Comparison of ENCODE assay signal across 25 cellular contexts in genomic region chr4:183468210-183469095, GRCh38. TPM values are rescaled to one million over a fixed set of nuclear protein-coding genes. Genes with fewer than 3 reads are reported as not detected.
DNase-seq lines count a peak whose midpoint lies in the region; ATAC-seq, FAIRE-seq and TF ChIP-seq lines count a peak whose summit lies in the region.
"Had no signal": no experiment of that assay in that cellular context is flagged by ENCODE, and none has a peak within 500 bp of the region (broad histone marks: within the 10 kb centered on the region; RNA-seq: fewer than 3 reads in every experiment).

No MANE protein-coding gene starts in this region.

- no peak overlapping the region for H2BK120ac ChIP-seq in IMR-90 (ENCODE audit: low read depth, low read length)

- no peak for TF ChIP-seq POLR2A in IMR-90 (IDR thresholded peaks at IDR 0.05; ENCODE audit: low read depth, low read length)
- no peak for TF ChIP-seq POLR2A in lower leg skin (IDR thresholded peaks at IDR 0.05)
- no peak for TF ChIP-seq POLR2A in vagina (IDR thresholded peaks at IDR 0.05)

- FAIRE-seq in keratinocyte (lab: Jason Lieb, UNC), result peak; percentile 66
- FAIRE-seq: A204.1, small intestine had no signal

- TF ChIP-seq CTCF in IMR-90 (conservative IDR thresholded peaks at IDR 0.05; ENCODE audit: low read depth, low read length), result no peak
- TF ChIP-seq CTCF in cardiac fibroblast (IDR thresholded peaks at IDR 0.05; ENCODE audit: low read depth, low read length), result no peak
- no peak for TF ChIP-seq CTCF in keratinocyte (optimal IDR thresholded peaks at IDR 0.05 in 1 of 3, IDR thresholded peaks at IDR 0.05 in 1 of 3, conservative IDR thresholded peaks at IDR 0.05 in 1 of 3; ENCODE audit: extremely low read depth in 1 of 3, insufficient read depth in 2 of 3, low read length in 3 of 3)
- TF ChIP-seq CTCF in lower leg skin (IDR thresholded peaks at IDR 0.05), result no peak
- TF ChIP-seq CTCF in vagina (IDR thresholded peaks at IDR 0.05), result no peak

- no peak overlapping the region for H3K56ac ChIP-seq in IMR-90 (ENCODE audit: extremely low read depth, insufficient read depth, low read length)

- peak; percentile 65 for ATAC-seq in IMR-90 (ENCODE audit: low read depth)

- H3K4me3 ChIP-seq in IMR-90 (ENCODE audit: insufficient read depth, low read depth, low read length), result no peak overlapping the region
- no peak overlapping the region for H3K4me3 ChIP-seq in cardiac fibroblast (replicated peaks in 1 of 2; ENCODE audit: low read depth in 2 of 2, low read length in 2 of 2)
- peak overlapping the region in 1 of 3 experiments; percentile 10 for H3K4me3 ChIP-seq in keratinocyte (ENCODE audit: control insufficient read depth in 2 of 3, extremely low read depth in 1 of 3, insufficient read depth in 2 of 3, low read depth in 1 of 3, low read length in 3 of 3)
- H3K4me3 ChIP-seq in lower leg skin (ENCODE audit: low read depth, poor library complexity, severe bottlenecking), result no peak overlapping the region
- no peak overlapping the region for H3K4me3 ChIP-seq in vagina
- H3K4me3 ChIP-seq: stomach, upper lobe of left lung had no signal

- POLR2A ChIA-PET in IMR-90 (lab: Charles Lee; ENCODE audit: unreplicated experiment), result no interaction called here

- H2AK9ac ChIP-seq in IMR-90 (replicated peaks; ENCODE audit: low read depth, low read length, poor library complexity), result no peak overlapping the region

- H4K8ac ChIP-seq in IMR-90 (ENCODE audit: low read depth in 2 of 2, low read length in 2 of 2), result no peak overlapping the region

- intact Hi-C loops in IMR-90 (cut with micrococcal nuclease) (no loop called here), lower leg skin (cut with DNase I; ENCODE audit: low total_unique reads) (no loop called here), vagina (cut with DNase I) (no loop called here), head of caudate nucleus (cut with DNase I) (no loop called here)

- H2BK15ac ChIP-seq in IMR-90 (ENCODE audit: low read depth, low read length), result no peak overlapping the region

- no peak overlapping the region for H2AFZ ChIP-seq in IMR-90 (replicated peaks; ENCODE audit: low read length, poor library complexity)
- no peak overlapping the region for H2AFZ ChIP-seq in keratinocyte (ENCODE audit: control insufficient read depth, low read length)

- DNase-seq in A172 (ENCODE audit: low spot score) (peak; percentile 25), IMR-90 (peak; percentile 54), cardiac fibroblast (ENCODE audit: low read depth in 2 of 2) (peak; percentile 15 to 37), keratinocyte (ENCODE audit: low read depth, low spot score) (no peak), NCI-H1092 (lab: John Stamatoyannopoulos, UW) (no peak), lower leg skin (ENCODE audit: low spot score in 2 of 2) (no peak), vagina (ENCODE audit: extremely low spot score in 2 of 2) (no peak), head of caudate nucleus (no peak)
- DNase-seq: activated CD4-positive, alpha-beta T cell treated with anti-CD3 and anti-CD28 coated beads, Interleukin-2, amount 10 ng/mL, durations not matched to agents 7 days and 5 days; activated CD8-positive, alpha-beta memory T cell treated with anti-CD3 and anti-CD28 coated beads, Interleukin-2, amount 50 U/mL, for 4 hours; activated effector memory CD4-positive, alpha-beta T cell treated with Interleukin-2 at 50 U/mL for 16 hours; DMS 273 treated with DMSO at 0.1 percent for 48 hours; effector CD8-positive, alpha-beta T cell; hypothalamus; kidney glomerular epithelial cell; midbrain; NCI-H1930; nephron progenitor cell; SHP77; small intestine; stimulated activated CD4-positive, alpha-beta T cell treated with anti-CD3 and anti-CD28 coated beads, Interleukin-4, amount 100 ng/mL, for 1 hour; stomach; upper lobe of left lung had no signal

- no peaks in the 10 kb centered on the region; the same call in 1 of the 2 replicates for H4K20me1 ChIP-seq in IMR-90 (ENCODE audit: insufficient read depth, low read length)
- no peaks in the 10 kb centered on the region for H4K20me1 ChIP-seq in keratinocyte (ENCODE audit: control insufficient read depth, extremely low read depth, insufficient read depth, low read length)

- no peak overlapping the region for H3K4me2 ChIP-seq in IMR-90 (ENCODE audit: low read depth, low read length)
- peak overlapping the region; percentile 27 for H3K4me2 ChIP-seq in keratinocyte (ENCODE audit: control insufficient read depth, extremely low read depth, insufficient read depth, low read depth, low read length)

- no peak overlapping the region for H2BK20ac ChIP-seq in IMR-90 (ENCODE audit: low read depth, low read length)

- no TSS peak for BruUV-seq in IMR-90 (replicated peaks; lab: Mats Ljungman, UMichigan)

- no CpG with 5 or more reads among the region's 7 CpGs for WGBS in IMR-90 (ENCODE audit: extremely low coverage in 2 of 2, insufficient read length in 1 of 2), 2 experiments
- 68 to 71% methylated on average over 7 of the region's 7 CpGs for WGBS in lower leg skin, 2 donors

- no peaks in the 10 kb centered on the region for H3K9me3 ChIP-seq in IMR-90 (ENCODE audit: control insufficient read depth, insufficient read depth, low read length)
- no peaks in the 10 kb centered on the region for H3K9me3 ChIP-seq in keratinocyte (ENCODE audit: control insufficient read depth, low read depth, low read length)
- H3K9me3 ChIP-seq in vagina, result no peaks in the 10 kb centered on the region
- H3K9me3 ChIP-seq: stomach, upper lobe of left lung had no signal

- H2BK5ac ChIP-seq in IMR-90 (ENCODE audit: low read depth, low read length, poor library complexity, severe bottlenecking), result no peak overlapping the region

- H3K4me1 ChIP-seq in IMR-90 (ENCODE audit: control insufficient read depth, insufficient read depth, low read length) (peaks cover 2% of the 10 kb centered on the region), keratinocyte (ENCODE audit: control insufficient read depth, extremely low read depth, insufficient read depth, low read length) (peaks cover 24% of the 10 kb centered on the region), vagina (no peaks in the 10 kb centered on the region)

- no peak overlapping the region for H3K23ac ChIP-seq in IMR-90 (ENCODE audit: low read depth, low read length)

- H3K27ac ChIP-seq in IMR-90 (ENCODE audit: insufficient read depth, low read length) (no peak overlapping the region), keratinocyte (ENCODE audit: control insufficient read depth, insufficient read depth, low read length) (peak overlapping the region; percentile 88), vagina (no peak overlapping the region)
- H3K27ac ChIP-seq: HL-60, stomach, upper lobe of left lung had no signal

- no peak overlapping the region for H3K9ac ChIP-seq in IMR-90 (ENCODE audit: low read depth, low read length)
- H3K9ac ChIP-seq in keratinocyte (ENCODE audit: control insufficient read depth, extremely low read depth, insufficient read depth, low read length), result no peak overlapping the region

- no peak for TF ChIP-seq RAD21 in IMR-90 (IDR thresholded peaks at IDR 0.05; ENCODE audit: low read length)

- no peak overlapping the region for H2AK5ac ChIP-seq in IMR-90 (ENCODE audit: low read depth, low read length)

- no peak overlapping the region for H3K4ac ChIP-seq in IMR-90 (ENCODE audit: low read depth, low read length)

- no peaks in the 10 kb centered on the region for H3K9me1 ChIP-seq in IMR-90 (ENCODE audit: insufficient read depth, low read length)
- H3K9me1 ChIP-seq in keratinocyte (ENCODE audit: control insufficient read depth, extremely low read depth, insufficient read depth, low read length), result no peaks in the 10 kb centered on the region

- no peak overlapping the region for H3K14ac ChIP-seq in IMR-90 (replicated peaks; ENCODE audit: low read depth, low read length)

- no peaks in the 10 kb centered on the region for H3K36me3 ChIP-seq in IMR-90 (ENCODE audit: control insufficient read depth, insufficient read depth, low read length)
- no peaks in the 10 kb centered on the region for H3K36me3 ChIP-seq in keratinocyte (ENCODE audit: control insufficient read depth in 2 of 2, extremely low read depth in 1 of 2, insufficient read depth in 2 of 2, low read length in 2 of 2)
- H3K36me3 ChIP-seq in vagina, result no peaks in the 10 kb centered on the region
- H3K36me3 ChIP-seq: stomach, upper lobe of left lung had no signal

- no peaks in the 10 kb centered on the region for H3K27me3 ChIP-seq in IMR-90 (ENCODE audit: control insufficient read depth, insufficient read depth, low read length)
- H3K27me3 ChIP-seq in keratinocyte (ENCODE audit: control insufficient read depth, extremely low read depth, insufficient read depth, low read length), result no peaks in the 10 kb centered on the region
- H3K27me3 ChIP-seq in vagina, result no peaks in the 10 kb centered on the region
- H3K27me3 ChIP-seq: stomach, upper lobe of left lung had no signal

- no peaks in the 10 kb centered on the region for H3K79me1 ChIP-seq in IMR-90 (ENCODE audit: low read depth in 1 of 2, low read length in 2 of 2)

- no peaks in the 10 kb centered on the region for H3K79me2 ChIP-seq in keratinocyte (ENCODE audit: control insufficient read depth, insufficient read depth, low read length)

- in situ Hi-C loops in IMR-90 (cut with MboI; ENCODE audit: low sequenced_read_pairs), result no loop called here

- H4K5ac ChIP-seq in IMR-90 (ENCODE audit: low read depth, low read length), result no peak overlapping the region

- no peak overlapping the region for H3K18ac ChIP-seq in IMR-90 (ENCODE audit: low read depth, low read length)

- dilution Hi-C loops in IMR-90 (cut with HindIII; ENCODE audit: low sequenced_read_pairs, unreplicated experiment), result no loop called here
- dilution Hi-C loops in keratinocyte (cut with MboI; ENCODE audit: extremely low pct_ligation_motif_present, low sequenced_read_pairs), result no loop called here

- no peak overlapping the region for H4K91ac ChIP-seq in IMR-90 (ENCODE audit: insufficient read depth, low read depth, low read length)

- CTCF ChIA-PET in IMR-90 (lab: Yijun Ruan, JAX), result interaction anchor here (1.2 kb wide), 1 partner anchor 252 kb away, joined by 3 read pairs; no protein-coding TSS in a partner anchor

RNA-seq across cellular contexts. Expression of gene CDKN2AIP, which starts 24.0 kb away (rescaled TPM):
- 23.3 and 25.5 TPM in 2 replicates for total RNA-seq in A172 (2014; rRNA removed; shearing (Covaris generic))
- total RNA-seq in IMR-90 (2012; rRNA removed) (16.4 and 16.8 TPM in 2 replicates), lower leg skin (10 to 100 TPM; 20.9 to 30.8 (median 26.1) TPM), vagina (15.0 TPM)
- polyA plus RNA-seq in IMR-90 (2012; rRNA removed) (9.0 and 11.0 TPM in 2 replicates), keratinocyte (10.3 to 13.6 TPM (median 10.3 TPM) in 3 replicates)
- 3.4 and 4.4 TPM in 2 replicates for polyA plus RNA-seq in IMR-90 (2012; cell fraction: cytosol; rRNA removed)
- polyA plus RNA-seq in IMR-90 (2012; cell fraction: nucleus; rRNA removed; ENCODE audit: low replicate concordance), result 4.5 and 6.9 TPM in 2 replicates
- polyA plus RNA-seq in keratinocyte (2011; ENCODE audit: low read depth), result 14.8 TPM
- polyA plus RNA-seq in keratinocyte (2011; cell fraction: cytosol; rRNA removed), result 4.7 and 10.2 TPM in 2 replicates
- polyA plus RNA-seq in keratinocyte (2011; cell fraction: nucleus; rRNA removed), result 10.6 and 11.0 TPM in 2 replicates
- polyA plus RNA-seq in keratinocyte (2012; ENCODE audit: low replicate concordance), result 8.7 and 14.5 TPM in 2 replicates
- 3.6 to 10.2 TPM (median 7.2 TPM) in 3 replicates for polyA minus RNA-seq in keratinocyte
- polyA minus RNA-seq in keratinocyte (2011; cell fraction: cytosol; rRNA and poly(A)+ RNA removed), result 6.9 TPM
- 7.7 and 14.0 TPM in 2 replicates for polyA minus RNA-seq in keratinocyte (2011; cell fraction: nucleus; rRNA and poly(A)+ RNA removed)

RNA-seq across cellular contexts. Expression of gene ING2, which starts 36.4 kb away (rescaled TPM):
- 16.0 and 16.8 TPM in 2 replicates for total RNA-seq in A172 (2014; rRNA removed; shearing (Covaris generic))
- total RNA-seq in IMR-90 (2012; rRNA removed) (2.5 and 9.7 TPM in 2 replicates), lower leg skin (10 to 100 TPM in 3 of 4 donors, 1 to 10 TPM in 1; 9.2 to 13.3 (median 11.0) TPM), vagina (8.1 TPM)
- polyA plus RNA-seq in IMR-90 (2012; rRNA removed) (7.3 and 9.5 TPM in 2 replicates), keratinocyte (8.8 to 16.1 TPM (median 12.1 TPM) in 3 replicates)
- 6.3 and 10.1 TPM in 2 replicates for polyA plus RNA-seq in IMR-90 (2012; cell fraction: cytosol; rRNA removed)
- 1.6 and 3.2 TPM in 2 replicates for polyA plus RNA-seq in IMR-90 (2012; cell fraction: nucleus; rRNA removed; ENCODE audit: low replicate concordance)
- polyA plus RNA-seq in keratinocyte (2011; ENCODE audit: low read depth), result 16.9 TPM
- polyA plus RNA-seq in keratinocyte (2011; cell fraction: cytosol; rRNA removed), result 12.8 and 17.5 TPM in 2 replicates
- polyA plus RNA-seq in keratinocyte (2011; cell fraction: nucleus; rRNA removed), result 7.0 and 9.0 TPM in 2 replicates
- polyA plus RNA-seq in keratinocyte (2012; ENCODE audit: low replicate concordance), result 13.7 and 15.0 TPM in 2 replicates
- polyA minus RNA-seq in keratinocyte, result 0.92 to 2.4 TPM in 2 of 3 replicates, not detected in the other
- 4.6 TPM for polyA minus RNA-seq in keratinocyte (2011; cell fraction: cytosol; rRNA and poly(A)+ RNA removed)
- 0.53 and 2.1 TPM in 2 replicates for polyA minus RNA-seq in keratinocyte (2011; cell fraction: nucleus; rRNA and poly(A)+ RNA removed)

Comparison
In these comparisons a context has a peak if more than half of its experiments do, and no peak if none do; other contexts are left out.
1. DNase-seq: peak in A172 (single experiment), IMR-90 (single experiment) and cardiac fibroblast (2 of 2); none in keratinocyte (single experiment), NCI-H1092 (single experiment), lower leg skin (0 of 2), vagina (0 of 2) and head of caudate nucleus (0 of 42).